8 cellular contexts compared by ENCODE assay signal in genomic region chr15:74995182-74995778, GRCh38. TPM values are rescaled to one million over a fixed set of nuclear protein-coding genes. Genes with fewer than 3 reads are reported as not detected.
DNase-seq lines count a peak whose midpoint lies in the region; ATAC-seq, FAIRE-seq and TF ChIP-seq lines count a peak whose summit lies in the region.

A gene with protein sequence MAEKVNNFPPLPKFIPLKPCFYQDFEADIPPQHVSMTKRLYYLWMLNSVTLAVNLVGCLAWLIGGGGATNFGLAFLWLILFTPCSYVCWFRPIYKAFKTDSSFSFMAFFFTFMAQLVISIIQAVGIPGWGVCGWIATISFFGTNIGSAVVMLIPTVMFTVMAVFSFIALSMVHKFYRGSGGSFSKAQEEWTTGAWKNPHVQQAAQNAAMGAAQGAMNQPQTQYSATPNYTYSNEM (plus strand): TSS chr15:74995563. CDS start chr15:75011840, 16,277 bp downstream.

- H3K4me3 Mint-ChIP-seq in astrocyte (ENCODE audit: unreplicated experiment) (peak within 1 kb of the TSS; percentile 84), progenitor cell of endocrine pancreas (ENCODE audit: low read depth) (peak within 1 kb of the TSS; percentile 81)

- 1% methylated on average over 58 of the region's 58 CpGs for WGBS in right cardiac atrium
- WGBS in upper lobe of left lung, 2 donors = 1 to 4% methylated on average over 12 to 18 of the region's 58 CpGs

- H3K4me3 ChIP-seq in DOHH2 (ENCODE audit: low read length) (peak within 1 kb of the TSS; percentile 81), astrocyte (ENCODE audit: insufficient read depth, low read depth, low read length) (peak within 1 kb of the TSS; percentile 78), right cardiac atrium (ENCODE audit: low read length) (peak within 1 kb of the TSS; percentile 71), upper lobe of left lung (peak within 1 kb of the TSS; percentile 46 to 77 (median 63))

- H4K20me1 ChIP-seq in DOHH2 (ENCODE audit: control insufficient read depth, insufficient read depth, low read depth, low read length) (no peaks in the 10 kb centered on the region; the same call in 1 of the 2 replicates), astrocyte (ENCODE audit: insufficient read depth, low read length) (peaks cover 11% of the 10 kb centered on the region)

- H3K79me2 ChIP-seq in DOHH2 (ENCODE audit: control insufficient read depth, low read length) (no peaks in the 10 kb centered on the region), astrocyte (ENCODE audit: insufficient read depth, low read length) (no peaks in the 10 kb centered on the region)

- H3K4me2 ChIP-seq in DOHH2 (ENCODE audit: low read length) (peak within 1 kb of the TSS; percentile 93), astrocyte (ENCODE audit: low read length) (peak within 1 kb of the TSS; percentile 96)

- H3K36me3 ChIP-seq in DOHH2 (ENCODE audit: control insufficient read depth, low read length) = no peaks in the 10 kb centered on the region
- H3K36me3 ChIP-seq in astrocyte (ENCODE audit: insufficient read depth, low read length) = no peaks in the 10 kb centered on the region
- H3K36me3 ChIP-seq in upper lobe of left lung = no peaks in the 10 kb centered on the region

- no peaks in the 10 kb centered on the region for H3K9me2 ChIP-seq in DOHH2 (replicated peaks; ENCODE audit: control insufficient read depth, low read length)

- TF ChIP-seq POLR2A in upper lobe of left lung (IDR thresholded peaks at IDR 0.05) = no peak

- H3K27ac ChIP-seq in DOHH2 (ENCODE audit: low read depth, low read length) (no peak within 1 kb of the TSS), astrocyte (ENCODE audit: low read depth, low read length) (no peak within 1 kb of the TSS), right cardiac atrium (ENCODE audit: low read length) (no peak within 1 kb of the TSS), upper lobe of left lung (no peak within 1 kb of the TSS)

- peak within 1 kb of the TSS; percentile 75 for H3K9ac ChIP-seq in astrocyte (ENCODE audit: low read length)

- H3K4me1 Mint-ChIP-seq in astrocyte (ENCODE audit: low read depth, unreplicated experiment) (peaks cover 11% of the 10 kb centered on the region), progenitor cell of endocrine pancreas (ENCODE audit: low read depth) (peaks cover 9% of the 10 kb centered on the region)

- peaks cover 3% of the 10 kb centered on the region for H3F3A ChIP-seq in DOHH2 (ENCODE audit: control insufficient read depth, insufficient read depth)

- intact Hi-C loops in right cardiac atrium (cut with DNase I) = no loop called here

- no peak for TF ChIP-seq EP300 in upper lobe of left lung (IDR thresholded peaks at IDR 0.05)

- H3K4me1 ChIP-seq in DOHH2 (ENCODE audit: control insufficient read depth, low read length) (peaks cover 36% of the 10 kb centered on the region), astrocyte (ENCODE audit: insufficient read depth, low read length) (no peaks in the 10 kb centered on the region), right cardiac atrium (ENCODE audit: control insufficient read depth, insufficient read depth, low read length) (peaks cover 6% of the 10 kb centered on the region), upper lobe of left lung (peaks cover 10 to 13% (median 11%) of the 10 kb centered on the region in 4 donors)

- FAIRE-seq in astrocyte (lab: Jason Lieb, UNC) = no peak

- H3K9me3 Mint-ChIP-seq in astrocyte (ENCODE audit: unreplicated experiment) = peaks cover 1% of the 10 kb centered on the region
- no peaks in the 10 kb centered on the region for H3K9me3 Mint-ChIP-seq in progenitor cell of endocrine pancreas (ENCODE audit: low read depth)

- H3K27ac Mint-ChIP-seq in astrocyte (ENCODE audit: unreplicated experiment) (peak within 1 kb of the TSS; percentile 59), progenitor cell of endocrine pancreas (peak within 1 kb of the TSS; percentile 90)

- H3K9me3 ChIP-seq in DOHH2 (ENCODE audit: control insufficient read depth, insufficient read depth, low read length) (no peaks in the 10 kb centered on the region), astrocyte (ENCODE audit: insufficient read depth, low read depth, low read length) (no peaks in the 10 kb centered on the region), right cardiac atrium (ENCODE audit: control insufficient read depth, low read length) (no peaks in the 10 kb centered on the region), upper lobe of left lung (no peaks in the 10 kb centered on the region)

- peaks cover 8% of the 10 kb centered on the region for H3K27me3 ChIP-seq in DOHH2 (ENCODE audit: control insufficient read depth, low read length)
- H3K27me3 ChIP-seq in astrocyte (ENCODE audit: insufficient read depth, low read length) = peaks cover 16% of the 10 kb centered on the region
- no peaks in the 10 kb centered on the region for H3K27me3 ChIP-seq in right cardiac atrium (ENCODE audit: control insufficient read depth, insufficient read depth)
- H3K27me3 ChIP-seq in upper lobe of left lung = peaks cover 0 to 8% (median 1%) of the 10 kb centered on the region in 4 donors

- peaks cover 22% of the 10 kb centered on the region for H3K27me3 Mint-ChIP-seq in astrocyte (ENCODE audit: low read depth, unreplicated experiment)
- peaks cover 15% of the 10 kb centered on the region for H3K27me3 Mint-ChIP-seq in progenitor cell of endocrine pancreas

- DNase-seq in NCI-H187 treated with DMSO at 0.1 percent for 48 hours (lab: John Stamatoyannopoulos, UW) (peak; percentile 84), T-helper 22 cell (ENCODE audit: low read depth) (peak; percentile 76), astrocyte (ENCODE audit: low read depth) (peak; percentile 82), right cardiac atrium (peak; percentile 93 to 97 (median 96)), progenitor cell of endocrine pancreas (ENCODE audit: low spot score, unreplicated experiment) (peak; percentile 97), upper lobe of left lung (peak; percentile 95 to 97)

- TF ChIP-seq CTCF in DOHH2 (IDR thresholded peaks at IDR 0.05; ENCODE audit: low read depth, low read length, poor library complexity, severe bottlenecking) = no peak
- no peak for TF ChIP-seq CTCF in astrocyte (IDR thresholded peaks at IDR 0.05; ENCODE audit: insufficient read depth, low read depth, low read length)
- no peak for TF ChIP-seq CTCF in progenitor cell of endocrine pancreas (IDR thresholded peaks at IDR 0.05; ENCODE audit: unreplicated experiment)
- no peak for TF ChIP-seq CTCF in upper lobe of left lung (IDR thresholded peaks at IDR 0.05)

- peak within 1 kb of the TSS; percentile 90 for H2AFZ ChIP-seq in astrocyte (ENCODE audit: low read depth, low read length)

- peak; percentile 84 for ATAC-seq in HG02642 (IDR thresholded peaks at IDR 0.05; ENCODE audit: poor library complexity, unreplicated experiment)
- ATAC-seq in right cardiac atrium = peak; percentile 90 to 91
- ATAC-seq in upper lobe of left lung (ENCODE audit: low FRiP score in 2 of 2) = peak; percentile 92 to 95

- H3K36me3 Mint-ChIP-seq in astrocyte (ENCODE audit: low read depth, unreplicated experiment) (peaks cover 9% of the 10 kb centered on the region), progenitor cell of endocrine pancreas (ENCODE audit: insufficient read depth) (peaks cover 7% of the 10 kb centered on the region)

RNA-seq across cellular contexts. Expression of the gene that starts here (rescaled TPM):
- total RNA-seq in astrocyte (18.7 and 23.1 TPM in 2 replicates), right cardiac atrium (10 to 100 TPM in 1 of 4 donors, 1 to 10 TPM in 3; 4.5 to 10.2 (median 7.4) TPM), progenitor cell of endocrine pancreas (55.9 and 58.0 TPM in 2 replicates), upper lobe of left lung (10 to 100 TPM in 1 of 6 donors, 1 to 10 TPM in 5; 1.0 to 12.3 (median 3.0) TPM)
- 4.7 TPM for polyA plus RNA-seq in right cardiac atrium
